Comparison of ENCODE assay signal across 8 cellular contexts in the genomic region with DNA sequence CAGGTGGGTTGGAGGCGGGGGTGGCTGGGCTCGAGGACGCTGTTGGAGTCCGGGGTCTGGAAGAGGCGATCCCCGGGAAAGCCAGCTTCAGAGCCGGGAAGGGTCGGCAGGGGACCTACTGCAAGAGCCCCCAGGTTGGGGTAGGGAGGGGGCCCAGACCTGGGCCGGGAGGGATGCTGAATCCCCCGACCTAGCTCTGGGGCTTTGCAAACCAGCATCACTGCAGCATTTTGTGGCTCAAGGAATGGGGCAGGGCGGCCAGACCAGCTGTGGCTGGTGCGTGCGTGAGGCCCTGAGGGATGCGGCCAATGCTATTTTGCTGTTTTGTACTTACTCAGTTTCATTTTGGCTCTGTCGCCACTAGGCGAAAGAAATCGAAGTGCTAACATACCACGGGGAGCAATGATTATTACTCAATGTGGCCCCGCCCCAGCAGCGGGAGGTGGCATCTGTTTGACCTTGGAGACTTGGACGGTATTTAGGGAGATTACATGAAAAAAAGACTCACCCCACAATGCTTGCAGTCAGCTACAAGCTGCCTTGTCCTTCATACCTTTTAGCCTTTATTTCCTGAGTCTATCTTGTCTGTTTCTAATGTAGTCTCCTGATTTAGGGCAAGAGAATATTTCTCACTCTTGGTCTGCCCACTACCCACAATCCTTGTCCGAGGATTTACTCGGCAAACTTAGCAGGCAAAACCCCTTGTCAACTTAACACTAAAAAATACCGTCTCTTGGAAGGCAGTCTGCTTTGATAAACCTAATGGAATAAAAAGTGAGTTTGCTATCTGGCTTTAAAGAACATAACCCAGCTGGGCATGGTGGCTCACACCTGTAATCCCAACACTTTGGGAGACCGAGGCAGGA. TPM values are rescaled to one million over a fixed set of nuclear protein-coding genes. Genes with fewer than 3 reads are reported as not detected.
DNase-seq lines count a peak whose midpoint lies in the region; ATAC-seq and TF ChIP-seq lines count a peak whose summit lies in the region.

No MANE protein-coding gene starts in this region.

- H3K4me1 ChIP-seq in osteoblast (ENCODE audit: insufficient read depth, low read length) (peaks cover 33% of the 10 kb centered on the region), urinary bladder (ENCODE audit: insufficient read depth) (no peaks in the 10 kb centered on the region)

- DNase-seq in G401 (ENCODE audit: low spot score), result peak; percentile 63
- DNase-seq in Jurkat, Clone E6-1 (ENCODE audit: low read depth, low spot score), result peak; percentile 51
- peak; percentile 90 for DNase-seq in SIG-M5 treated with dmso at 0.1 percent for 504 hours (lab: John Stamatoyannopoulos, UW; ENCODE audit: unreplicated experiment)
- peak; percentile 72 for DNase-seq in activated naive CD4-positive, alpha-beta T cell treated with Interleukin-2 at 50 U/mL for 16 hours
- peak; percentile 78 for DNase-seq in germinal center (ENCODE audit: low spot score)
- peak; percentile 93 for DNase-seq in osteoblast (ENCODE audit: insufficient read length, low spot score, missing footprints)

- no peak overlapping the region for H2AFZ ChIP-seq in osteoblast (ENCODE audit: low read length)

- 5% methylated on average over 25 of the region's 25 CpGs for WGBS in urinary bladder

- TF ChIP-seq CTCF in osteoblast (IDR thresholded peaks at IDR 0.05; ENCODE audit: extremely low read depth, low read depth, low read length), result peak; percentile 41

- H4K20me1 ChIP-seq in osteoblast (ENCODE audit: insufficient read depth, low read length), result peaks cover 20% of the 10 kb centered on the region

- peak overlapping the region; percentile 85 for H3K4me3 ChIP-seq in Jurkat, Clone E6-1 (ENCODE audit: low read length)
- H3K4me3 ChIP-seq in osteoblast (ENCODE audit: insufficient read depth, low read length) (peak overlapping the region; percentile 85), urinary bladder (ENCODE audit: low read depth, low read length) (peak overlapping the region; percentile 80)

- peaks cover 22% of the 10 kb centered on the region for H3K79me2 ChIP-seq in osteoblast (ENCODE audit: insufficient read depth, low read length)

- H3K4me2 ChIP-seq in osteoblast (ENCODE audit: insufficient read depth, low read length), result peak overlapping the region; percentile 90

- no peaks in the 10 kb centered on the region for H3K27me3 ChIP-seq in osteoblast (ENCODE audit: insufficient read depth, low read length)

- H3K36me3 ChIP-seq in osteoblast (ENCODE audit: insufficient read depth, low read length) (peaks cover 10% of the 10 kb centered on the region), urinary bladder (ENCODE audit: insufficient read depth) (no peaks in the 10 kb centered on the region)

- in situ Hi-C loops in G401 (cut with HindIII; ENCODE audit: low sequenced_read_pairs), result no loop called here

- ATAC-seq in GM21737 (IDR thresholded peaks at IDR 0.05; ENCODE audit: unreplicated experiment), result peak; percentile 42

- H3K9me3 ChIP-seq in osteoblast (ENCODE audit: low read depth, low read length), result no peaks in the 10 kb centered on the region

- H3K27ac ChIP-seq in osteoblast (ENCODE audit: low read depth, low read length) (peak overlapping the region; percentile 74), urinary bladder (ENCODE audit: low read depth) (peak overlapping the region; percentile 93)

RNA-seq across cellular contexts. Expression of a gene that starts 16.2 kb away (rescaled TPM):
- 129 and 145 TPM in 2 replicates for total RNA-seq in G401 (2014; rRNA removed; shearing (Covaris generic))
- polyA plus RNA-seq in Jurkat, Clone E6-1 (2012; ENCODE audit: insufficient read depth, insufficient read length), result 188 TPM
- total RNA-seq in osteoblast (67.2 and 72.7 TPM in 2 replicates), urinary bladder (53.1 TPM)
- polyA plus RNA-seq in urinary bladder, result 2,722 TPM

RNA-seq across cellular contexts. Expression of a gene that starts 40.1 kb away (rescaled TPM):
- total RNA-seq in G401 (2014; rRNA removed; shearing (Covaris generic)), result 88.9 and 113 TPM in 2 replicates
- 87.8 TPM for polyA plus RNA-seq in Jurkat, Clone E6-1 (2012; ENCODE audit: insufficient read depth, insufficient read length)
- 99.9 and 121 TPM in 2 replicates for total RNA-seq in osteoblast
- 55.0 TPM for total RNA-seq in urinary bladder
- 95.5 TPM for polyA plus RNA-seq in urinary bladder

Comparison
In these comparisons a context has a peak if more than half of its experiments do, and no peak if none do; other contexts are left out.
1. Peak in every context shown above with its lines: DNase-seq, ATAC-seq, H3K4me3 ChIP-seq and H3K27ac ChIP-seq.